ENCODE assay signal across 20 cellular contexts in genomic region chr2:24923106-24923505, GRCh38. TPM values are rescaled to one million over a fixed set of nuclear protein-coding genes. Genes with fewer than 3 reads are reported as not detected.
DNase-seq lines count a peak whose midpoint lies in the region; ATAC-seq and TF ChIP-seq lines count a peak whose summit lies in the region.
"Had no signal": no experiment of that assay in that cellular context is flagged by ENCODE, and none has a peak within 500 bp of the region (broad histone marks: within the 10 kb centered on the region; RNA-seq: fewer than 3 reads in every experiment).

No MANE protein-coding gene starts in this region.

- H3K36me3 Mint-ChIP-seq in neural crest cell (ENCODE audit: low read depth) = peaks cover 4% of the 10 kb centered on the region
- peaks cover 6% of the 10 kb centered on the region for H3K36me3 Mint-ChIP-seq in stimulated activated effector memory CD8-positive, alpha-beta T cell treated with anti-CD3 and anti-CD28 coated beads, Interleukin-12 subunit alpha, Interleukin-12 subunit beta, amount 100 ng/mL, for 72 hours

- peak overlapping the region; percentile 65 for H3K4me3 Mint-ChIP-seq in neural crest cell
- H3K4me3 Mint-ChIP-seq in stimulated activated effector memory CD8-positive, alpha-beta T cell treated with anti-CD3 and anti-CD28 coated beads, Interleukin-12 subunit alpha, Interleukin-12 subunit beta, amount 100 ng/mL, for 72 hours = no peak overlapping the region

- no peaks in the 10 kb centered on the region for H3K9me3 ChIP-seq in effector memory CD4-positive, alpha-beta T cell (ENCODE audit: control insufficient read depth, low read length)
- H3K9me3 ChIP-seq: BLaER1 had no signal

- H3K9me3 Mint-ChIP-seq in neural crest cell = no peaks in the 10 kb centered on the region
- H3K9me3 Mint-ChIP-seq in stimulated activated effector memory CD8-positive, alpha-beta T cell treated with anti-CD3 and anti-CD28 coated beads, Interleukin-12 subunit alpha, Interleukin-12 subunit beta, amount 100 ng/mL, for 72 hours = no peaks in the 10 kb centered on the region

- H3K4me3 ChIP-seq in effector memory CD4-positive, alpha-beta T cell (ENCODE audit: insufficient read depth, low read depth, low read length, poor library complexity, severe bottlenecking) = no peak overlapping the region
- H3K4me3 ChIP-seq: BLaER1 had no signal

- no peak for ATAC-seq in stimulated activated effector memory CD8-positive, alpha-beta T cell treated with anti-CD3 and anti-CD28 coated beads, Interleukin-12 subunit alpha, Interleukin-12 subunit beta, amount 100 ng/mL, for 72 hours
- ATAC-seq in HG02798 (IDR thresholded peaks at IDR 0.05; ENCODE audit: poor library complexity, unreplicated experiment) = no peak

- no peak overlapping the region for H3K27ac ChIP-seq in effector memory CD4-positive, alpha-beta T cell (ENCODE audit: insufficient read depth, low read length, poor library complexity, severe bottlenecking)
- H3K27ac ChIP-seq: 22Rv1, BLaER1, C4-2B had no signal

- H3K4me1 ChIP-seq in effector memory CD4-positive, alpha-beta T cell (ENCODE audit: control insufficient read depth, insufficient read depth, low read length, poor library complexity, severe bottlenecking) = peaks cover 36% of the 10 kb centered on the region

- no peak for TF ChIP-seq CTCF in neural crest cell (conservative IDR thresholded peaks at IDR 0.05)

- no peaks in the 10 kb centered on the region for H3K36me3 ChIP-seq in effector memory CD4-positive, alpha-beta T cell (ENCODE audit: control insufficient read depth, insufficient read depth, low read length)

- H3K4me1 Mint-ChIP-seq in neural crest cell = peaks cover 30% of the 10 kb centered on the region
- H3K4me1 Mint-ChIP-seq in stimulated activated effector memory CD8-positive, alpha-beta T cell treated with anti-CD3 and anti-CD28 coated beads, Interleukin-12 subunit alpha, Interleukin-12 subunit beta, amount 100 ng/mL, for 72 hours = peaks cover 21% of the 10 kb centered on the region

- H3K27me3 ChIP-seq in effector memory CD4-positive, alpha-beta T cell (replicated peaks; ENCODE audit: control insufficient read depth, insufficient read depth, low read length, poor library complexity, severe bottlenecking) = no peaks in the 10 kb centered on the region
- H3K27me3 ChIP-seq: BLaER1 had no signal

- no peak overlapping the region for H3K27ac Mint-ChIP-seq in neural crest cell (ENCODE audit: unreplicated experiment)
- peak overlapping the region; percentile 72 for H3K27ac Mint-ChIP-seq in stimulated activated effector memory CD8-positive, alpha-beta T cell treated with anti-CD3 and anti-CD28 coated beads, Interleukin-12 subunit alpha, Interleukin-12 subunit beta, amount 100 ng/mL, for 72 hours
- H3K27ac Mint-ChIP-seq: B cell had no signal

- H3K27me3 Mint-ChIP-seq in neural crest cell (ENCODE audit: low read depth) = peaks cover 2% of the 10 kb centered on the region
- H3K27me3 Mint-ChIP-seq: CD4-positive, alpha-beta memory T cell had no signal

- peak; percentile 45 for DNase-seq in activated effector memory CD4-positive, alpha-beta T cell treated with anti-CD3 and anti-CD28 coated beads, Interleukin-2, amount 50 U/mL, for 16 hours
- no peak for DNase-seq in activated effector memory CD4-positive, alpha-beta T cell treated with Interleukin-2 at 50 U/mL for 16 hours
- DNase-seq in neural crest cell (ENCODE audit: low read depth, low spot score) = no peak
- DNase-seq in stimulated activated effector memory CD8-positive, alpha-beta T cell treated with anti-CD3 and anti-CD28 coated beads, Interleukin-12 subunit alpha, Interleukin-12 subunit beta, amount 100 ng/mL, for 72 hours (ENCODE audit: low spot score in 2 of 2) = no peak
- DNase-seq in effector memory CD4-positive, alpha-beta T cell = no peak
- no peak for DNase-seq in NOMO-1 treated with dmso at 0.1 percent for 144 hours (lab: John Stamatoyannopoulos, UW; ENCODE audit: unreplicated experiment)
- no peak for DNase-seq in SIG-M5 (lab: John Stamatoyannopoulos, UW)
- DNase-seq: Calu3; CD4-positive, alpha-beta memory T cell; COR-L47; DMS53; DMS79 treated with DMSO at 0.1 percent for 48 hours; GF-D8; GOT3; HCEC 1CT had no signal

RNA-seq across cellular contexts. Expression of gene ADCY3, which starts 3.1 kb away (rescaled TPM):
- total RNA-seq in neural crest cell = 48.1 and 49.2 TPM in 2 replicates

RNA-seq across cellular contexts. Expression of gene DNAJC27, which starts 48.6 kb away (rescaled TPM):
- 6.9 and 8.1 TPM in 2 replicates for total RNA-seq in neural crest cell
